Comparison of ENCODE assay signal across 7 cellular contexts in the genomic region with DNA sequence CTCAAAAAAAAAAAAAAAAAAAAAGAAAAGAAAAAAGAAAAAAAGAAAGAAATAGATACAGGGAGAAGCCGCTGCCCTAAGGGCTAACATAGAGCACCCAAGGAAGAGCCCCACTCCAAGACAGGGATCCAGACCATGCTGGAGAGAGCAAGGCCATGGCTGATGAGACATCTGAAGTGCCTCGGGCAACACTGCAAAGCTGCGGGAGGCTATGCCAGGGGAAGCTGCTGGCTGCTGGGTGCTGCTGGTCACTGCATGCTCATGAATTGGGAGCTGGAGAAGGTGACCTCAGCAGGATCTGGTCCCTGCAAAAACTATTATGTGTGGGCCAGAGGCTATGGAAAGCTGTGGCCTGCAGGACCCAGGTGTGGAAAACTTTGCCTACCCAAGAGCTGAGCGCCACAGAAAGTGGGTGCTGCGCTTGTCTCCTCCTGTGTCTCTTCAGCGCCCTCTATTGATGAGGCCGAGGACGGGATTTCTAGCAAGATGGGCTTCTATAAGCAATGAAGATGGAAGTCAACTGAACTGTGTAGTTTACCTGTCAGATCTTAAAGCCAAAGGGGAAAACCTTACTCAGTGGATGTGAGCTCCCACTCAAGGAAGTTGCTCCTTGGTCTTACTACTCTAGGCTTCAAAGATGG.
DNase-seq lines count a peak whose midpoint lies in the region; ATAC-seq and TF ChIP-seq lines count a peak whose summit lies in the region.

No MANE protein-coding gene starts in this region.

- peak; percentile 37 to 53 for DNase-seq in NCI-H1930 (lab: John Stamatoyannopoulos, UW)
- DNase-seq in T1000 (lab: John Stamatoyannopoulos, UW): peak; percentile 29
- DNase-seq in astrocyte of the spinal cord (ENCODE audit: low read depth, low spot score): peak; percentile 70
- DNase-seq in iris pigment epithelial cell (ENCODE audit: low read depth): peak; percentile 76
- peak; percentile 62 for DNase-seq in stimulated activated CD4-positive, alpha-beta T cell treated with anti-CD3 and anti-CD28 coated beads, Interleukin-2, amount 100 ng/mL, for 4 hours (ENCODE audit: low read depth)

- no peak for ATAC-seq in GM18502 (IDR thresholded peaks at IDR 0.05; ENCODE audit: poor library complexity, unreplicated experiment)

- in situ Hi-C loops in astrocyte of the spinal cord (cut with HindIII; ENCODE audit: low sequenced_read_pairs): no loop called here

- TF ChIP-seq CTCF in GM12875 (IDR thresholded peaks at IDR 0.05; ENCODE audit: borderline replicate concordance, insufficient read depth, low read depth, low read length): peak; percentile 82
- peak; percentile 97 for TF ChIP-seq CTCF in astrocyte of the spinal cord (IDR thresholded peaks at IDR 0.05; ENCODE audit: low read depth, low read length)

- H3K4me3 ChIP-seq in GM12875 (ENCODE audit: low read depth, low read length) (no peak overlapping the region), astrocyte of the spinal cord (ENCODE audit: low read depth, low read length) (no peak overlapping the region)
